Comparison of ENCODE assay signal across 12 cellular contexts in genomic region chr6:15148356-15149058, GRCh38.
A peak's percentile ranks its signal among the peaks of the same experiment; 100 is the strongest.
DNase-seq lines count a peak whose midpoint lies in the region; TF ChIP-seq lines count a peak whose summit lies in the region.
"Had no signal": no experiment of that assay in that cellular context is flagged by ENCODE, and none has a peak within 500 bp of the region (broad histone marks: within the 10 kb centered on the region; RNA-seq: fewer than 3 reads in every experiment).

No MANE protein-coding gene starts in this region.

- H3K4me2 ChIP-seq in smooth muscle cell, result no peak overlapping the region
- H3K4me2 ChIP-seq: SK-N-SH had no signal

- no peak overlapping the region for H3K4me3 Mint-ChIP-seq in activated T-helper 2 cell treated with anti-CD3 and anti-CD28 coated beads, Interferon-gamma antibody, Interleukin-2, Interleukin-4, amounts not matched to agents 10 μg/mL and 5 μg/mL and 100 μg/mL, durations not matched to agents 14 hours and 24 hours and 36 hours (ENCODE audit: low read depth)

- WGBS in esophagus, 2 donors, result 50 to 56% methylated on average over 10 of the region's 10 CpGs
- 48% methylated on average over 10 of the region's 10 CpGs for WGBS in smooth muscle cell (ENCODE audit: low lambda C conversion rate)

- no peaks in the 10 kb centered on the region for H3K9me3 ChIP-seq in esophagus (ENCODE audit: control insufficient read depth in 2 of 2, insufficient read depth in 1 of 2, low read depth in 1 of 2, low read length in 1 of 2)
- no peaks in the 10 kb centered on the region for H3K9me3 ChIP-seq in smooth muscle cell (replicated peaks; ENCODE audit: low read depth)
- H3K9me3 ChIP-seq: sigmoid colon, SK-N-SH, thoracic aorta had no signal

- no peak for TF ChIP-seq CTCF in smooth muscle cell (IDR thresholded peaks at IDR 0.05; ENCODE audit: borderline replicate concordance, insufficient read depth, poor library complexity, severe bottlenecking)

- H3K4me1 ChIP-seq in esophagus (ENCODE audit: control insufficient read depth in 2 of 2, insufficient read depth in 2 of 2, low read length in 1 of 2) (peaks cover 0 to 7% of the 10 kb centered on the region in 2 donors), smooth muscle cell (ENCODE audit: low read depth) (no peaks in the 10 kb centered on the region)

- no peaks in the 10 kb centered on the region for H3K9me3 Mint-ChIP-seq in activated T-helper 2 cell treated with anti-CD3 and anti-CD28 coated beads, Interferon-gamma antibody, Interleukin-2, Interleukin-4, amounts not matched to agents 10 μg/mL and 5 μg/mL and 100 μg/mL, durations not matched to agents 14 hours and 24 hours and 36 hours

- H3K4me3 ChIP-seq in esophagus (ENCODE audit: low read depth in 1 of 2, low read length in 2 of 2), result no peak overlapping the region
- H3K4me3 ChIP-seq in smooth muscle cell, result no peak overlapping the region
- H3K4me3 ChIP-seq: sigmoid colon, thoracic aorta had no signal

- intact Hi-C loops in activated T-helper 2 cell treated with anti-CD3 and anti-CD28 coated beads, Interferon-gamma antibody, Interleukin-2, Interleukin-4, amounts not matched to agents 10 μg/mL and 5 μg/mL and 100 μg/mL, durations not matched to agents 14 hours and 24 hours and 36 hours (cut with micrococcal nuclease), result no loop called here

- no peaks in the 10 kb centered on the region for H3K27me3 ChIP-seq in esophagus (ENCODE audit: control insufficient read depth in 1 of 2, insufficient read depth in 2 of 2, low read length in 2 of 2)
- H3K27me3 ChIP-seq in smooth muscle cell (ENCODE audit: low read depth), result no peaks in the 10 kb centered on the region
- H3K27me3 ChIP-seq: sigmoid colon had no signal

- H3K27ac ChIP-seq in esophagus (ENCODE audit: low read depth in 2 of 2, low read length in 1 of 2) (peak overlapping the region; percentile 51 to 67), smooth muscle cell (ENCODE audit: low read depth) (peak overlapping the region; percentile 55)
- H3K27ac ChIP-seq: 22Rv1, sigmoid colon, thoracic aorta had no signal

- no peak overlapping the region for H2AFZ ChIP-seq in smooth muscle cell (ENCODE audit: low read depth)

- H3F3A ChIP-seq in smooth muscle cell (ENCODE audit: low read depth), result no peaks in the 10 kb centered on the region

- no peaks in the 10 kb centered on the region for H4K20me1 ChIP-seq in smooth muscle cell (ENCODE audit: low read depth)

- no peak overlapping the region for H3K9ac ChIP-seq in smooth muscle cell (ENCODE audit: low read depth)
- H3K9ac ChIP-seq: SK-N-SH had no signal

- no peaks in the 10 kb centered on the region for H3K79me2 ChIP-seq in smooth muscle cell (ENCODE audit: low read depth)

- H3K36me3 Mint-ChIP-seq in activated T-helper 2 cell treated with anti-CD3 and anti-CD28 coated beads, Interferon-gamma antibody, Interleukin-2, Interleukin-4, amounts not matched to agents 10 μg/mL and 5 μg/mL and 100 μg/mL, durations not matched to agents 14 hours and 24 hours and 36 hours (ENCODE audit: low read depth), result no peaks in the 10 kb centered on the region

- H3K27me3 Mint-ChIP-seq in activated T-helper 2 cell treated with anti-CD3 and anti-CD28 coated beads, Interferon-gamma antibody, Interleukin-2, Interleukin-4, amounts not matched to agents 10 μg/mL and 5 μg/mL and 100 μg/mL, durations not matched to agents 14 hours and 24 hours and 36 hours (ENCODE audit: low read depth), result no peaks in the 10 kb centered on the region

- H3K27ac Mint-ChIP-seq in activated T-helper 2 cell treated with anti-CD3 and anti-CD28 coated beads, Interferon-gamma antibody, Interleukin-2, Interleukin-4, amounts not matched to agents 10 μg/mL and 5 μg/mL and 100 μg/mL, durations not matched to agents 14 hours and 24 hours and 36 hours, result no peak overlapping the region

- DNase-seq in NCI-H2107 treated with DMSO at 0.1 percent for 48 hours (lab: John Stamatoyannopoulos, UW; ENCODE audit: unreplicated experiment), result peak; percentile 9
- DNase-seq in NCI-H2107 (lab: John Stamatoyannopoulos, UW), result no peak
- peak; percentile 82 for DNase-seq in NCI-H69 (lab: John Stamatoyannopoulos, UW)
- no peak for DNase-seq in smooth muscle cell (lab: John Stamatoyannopoulos, UW; ENCODE audit: unreplicated experiment)
- no peak for DNase-seq in activated T-helper 2 cell treated with anti-CD3 and anti-CD28 coated beads, Interferon-gamma antibody, Interleukin-2, Interleukin-4, amounts not matched to agents 10 μg/mL and 5 μg/mL and 100 μg/mL, durations not matched to agents 14 hours and 24 hours and 36 hours (ENCODE audit: low spot score)
- DNase-seq in NCI-H1930 (lab: John Stamatoyannopoulos, UW), result no peak
- DNase-seq in NCI-H748 treated with DMSO at 0.1 percent for 48 hours (lab: John Stamatoyannopoulos, UW), result no peak
- DNase-seq: sigmoid colon, SK-N-SH had no signal

- H3K4me1 Mint-ChIP-seq in activated T-helper 2 cell treated with anti-CD3 and anti-CD28 coated beads, Interferon-gamma antibody, Interleukin-2, Interleukin-4, amounts not matched to agents 10 μg/mL and 5 μg/mL and 100 μg/mL, durations not matched to agents 14 hours and 24 hours and 36 hours (ENCODE audit: low read depth), result peaks cover 2% of the 10 kb centered on the region

- H3K36me3 ChIP-seq in esophagus (ENCODE audit: control insufficient read depth in 2 of 2, insufficient read depth in 2 of 2, low read length in 1 of 2) (no peaks in the 10 kb centered on the region), smooth muscle cell (ENCODE audit: low read depth) (no peaks in the 10 kb centered on the region)
- H3K36me3 ChIP-seq: sigmoid colon, thoracic aorta had no signal

Comparison
In these comparisons a context has a peak if more than half of its experiments do, and no peak if none do; other contexts are left out.
1. DNase-seq: peak in NCI-H2107 treated with DMSO at 0.1 percent for 48 hours (single experiment) and NCI-H69 (single experiment); none in NCI-H2107 (single experiment), smooth muscle cell (single experiment), activated T-helper 2 cell treated with anti-CD3 and anti-CD28 coated beads, Interferon-gamma antibody, Interleukin-2, Interleukin-4, amounts not matched to agents 10 μg/mL and 5 μg/mL and 100 μg/mL, durations not matched to agents 14 hours and 24 hours and 36 hours (single experiment), NCI-H1930 (0 of 2) and NCI-H748 treated with DMSO at 0.1 percent for 48 hours (single experiment).